In the genomic region with DNA sequence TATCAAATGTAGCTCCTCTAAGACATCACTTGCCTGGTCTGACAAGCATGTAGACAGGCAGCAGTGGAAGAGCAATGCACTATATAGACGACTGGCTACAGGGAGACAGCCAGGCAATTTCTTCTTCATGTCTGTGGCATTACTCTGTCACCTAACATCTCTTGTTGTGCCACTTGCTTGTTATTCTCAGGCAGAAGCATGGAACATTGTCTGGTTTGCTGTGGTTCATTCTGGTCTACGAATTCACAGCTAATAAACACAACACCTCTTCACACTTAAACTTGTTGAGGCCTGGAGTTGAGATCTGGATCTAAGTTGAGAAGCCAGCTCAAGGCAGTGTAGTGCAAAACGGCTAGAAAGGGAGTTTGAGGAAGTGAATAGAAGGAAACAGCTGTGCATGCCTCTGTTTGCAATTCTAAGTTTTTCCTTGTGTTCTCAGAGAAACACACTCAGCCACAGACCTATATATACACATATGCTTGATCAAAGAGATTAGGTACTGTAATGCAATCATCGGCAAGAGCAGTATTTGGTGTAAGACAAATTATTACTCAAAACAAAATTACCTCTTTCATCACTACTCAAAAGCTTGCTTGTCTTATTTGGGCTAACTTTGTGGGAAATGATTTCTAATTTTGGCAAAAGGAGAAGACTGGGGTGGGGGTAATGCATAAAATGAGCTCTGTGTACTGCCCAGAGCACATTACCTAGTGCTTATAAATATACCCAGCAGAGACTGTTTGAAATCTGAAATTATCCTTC, we compare ENCODE assay signal across 8 cellular contexts.
DNase-seq lines count a peak whose midpoint lies in the region; ATAC-seq, FAIRE-seq and TF ChIP-seq lines count a peak whose summit lies in the region.

No MANE protein-coding gene starts in this region.

- H3K27me3 Mint-ChIP-seq in activated T-cell treated with anti-CD3 and anti-CD28 coated beads, Interleukin-2, amount 50 U/mL, for 24 hours: no peaks in the 10 kb centered on the region

- intact Hi-C loops in left cardiac atrium (cut with DNase I): no loop called here
- intact Hi-C loops in HepG2 (cut with micrococcal nuclease; ENCODE audit: unreplicated experiment): no loop called here

- peaks cover 18% of the 10 kb centered on the region for H3K36me3 Mint-ChIP-seq in activated T-cell treated with anti-CD3 and anti-CD28 coated beads, Interleukin-2, amount 50 U/mL, for 24 hours (ENCODE audit: low read depth)

- peaks cover 0 to 3% of the 10 kb centered on the region in 2 donors for H3K36me3 ChIP-seq in gastroesophageal sphincter
- H3K36me3 ChIP-seq in HepG2 (replicated peaks in 1 of 2; ENCODE audit: control insufficient read depth in 1 of 2, insufficient read depth in 2 of 2, low read length in 2 of 2): 0 out of 5 replicates have a peak, but pooled peaks cover 0 to 3% of the 10 kb centered on the region in 2 experiments

- TF ChIP-seq EP300 in gastroesophageal sphincter (IDR thresholded peaks at IDR 0.05) (no peak), HepG2 (IDR thresholded peaks at IDR 0.05; ENCODE audit: low read depth in 2 of 2, low read length in 2 of 2) (no peak), HepG2 (CRISPR knock-in tag; IDR thresholded peaks at IDR 0.05; ENCODE audit: borderline replicate concordance) (no peak)

- no peaks in the 10 kb centered on the region for H3K9me3 ChIP-seq in gastroesophageal sphincter
- H3K9me3 ChIP-seq in HepG2 (ENCODE audit: low read length): no peaks in the 10 kb centered on the region

- no peak for TF ChIP-seq CTCF in gastroesophageal sphincter (IDR thresholded peaks at IDR 0.05)
- TF ChIP-seq CTCF in HepG2 (CRISPR knock-in tag; IDR thresholded peaks at IDR 0.05): no peak

- no peak overlapping the region for H3K9ac ChIP-seq in HepG2 (ENCODE audit: insufficient read depth, low read depth, low read length)

- ATAC-seq in HG03060 (IDR thresholded peaks at IDR 0.05; ENCODE audit: low read depth, unreplicated experiment) (peak; percentile 91), left cardiac atrium (peak; percentile 27 to 53), gastroesophageal sphincter (no peak), HepG2 (no peak)

- peaks cover 0 to 27% (median 12%) of the 10 kb centered on the region in 3 donors for H3K4me1 ChIP-seq in gastroesophageal sphincter
- H3K4me1 ChIP-seq in HepG2 (ENCODE audit: insufficient read depth, low read length): no peaks in the 10 kb centered on the region

- no peak for DNase-seq in activated T-cell treated with anti-CD3 and anti-CD28 coated beads, Interleukin-2, amount 50 U/mL, for 24 hours
- DNase-seq in activated T-cell treated with anti-CD3 and anti-CD28 coated beads, Interleukin-2, amount 50 U/mL, for 48 hours: no peak
- DNase-seq in SK-N-DZ (ENCODE audit: low spot score) (peak; percentile 16), left cardiac atrium (no peak), NCI-H2171 treated with DMSO at 0.1 percent for 48 hours (lab: John Stamatoyannopoulos, UW) (no peak), HepG2 (ENCODE audit: low spot score) (no peak)

- no peak overlapping the region for H3K4me3 Mint-ChIP-seq in activated T-cell treated with anti-CD3 and anti-CD28 coated beads, Interleukin-2, amount 50 U/mL, for 24 hours

- peak overlapping the region; percentile 61 for H3K27ac Mint-ChIP-seq in activated T-cell treated with anti-CD3 and anti-CD28 coated beads, Interleukin-2, amount 50 U/mL, for 24 hours

- 37 to 47% methylated on average over 4 of the region's 4 CpGs for WGBS in gastroesophageal sphincter (ENCODE audit: low coverage in 1 of 2), 2 donors
- WGBS in HepG2 (ENCODE audit: low lambda C conversion rate): 89% methylated on average over 4 of the region's 4 CpGs

- no peak overlapping the region for H3K27ac ChIP-seq in gastroesophageal sphincter
- no peak overlapping the region for H3K27ac ChIP-seq in HepG2 (ENCODE audit: extremely low read length, insufficient read depth, low read length)

- H2AFZ ChIP-seq in HepG2 (ENCODE audit: low read length): no peak overlapping the region

- BruUV-seq in HepG2 (replicated peaks; lab: Mats Ljungman, UMichigan): no TSS peak

- TF ChIP-seq RAD21 in HepG2 (CRISPR knock-in tag; IDR thresholded peaks at IDR 0.05): no peak

- peaks cover 28% of the 10 kb centered on the region for H3K4me1 Mint-ChIP-seq in activated T-cell treated with anti-CD3 and anti-CD28 coated beads, Interleukin-2, amount 50 U/mL, for 24 hours (ENCODE audit: low read depth)

- TF ChIP-seq POLR2A in gastroesophageal sphincter (IDR thresholded peaks at IDR 0.05): no peak
- TF ChIP-seq POLR2A in HepG2 (IDR thresholded peaks at IDR 0.05; ENCODE audit: insufficient read depth in 1 of 2, low read depth in 2 of 2, low read length in 2 of 2): no peak

- CTCF ChIA-PET in HepG2 (lab: Yijun Ruan, JAX; ENCODE audit: low intra/inter-chr PET ratio, low total read pairs): no interaction called here

- no peaks in the 10 kb centered on the region for H4K20me1 ChIP-seq in HepG2 (ENCODE audit: insufficient read depth, low read length)

- in situ Hi-C loops in HepG2 (cut with HindIII; ENCODE audit: extremely low pct_ligation_motif_present, low pct_unique_long_range_greater_than_20kb): no loop called here

- FAIRE-seq in HepG2 (lab: Jason Lieb, UNC): no peak

- no peaks in the 10 kb centered on the region for H3K27me3 ChIP-seq in gastroesophageal sphincter
- H3K27me3 ChIP-seq in HepG2 (ENCODE audit: control insufficient read depth in 1 of 2, insufficient read depth in 2 of 2, low read length in 2 of 2): no peaks in the 10 kb centered on the region

- no peaks in the 10 kb centered on the region for H3K9me3 Mint-ChIP-seq in activated T-cell treated with anti-CD3 and anti-CD28 coated beads, Interleukin-2, amount 50 U/mL, for 24 hours

- POLR2A ChIA-PET in HepG2 (lab: Yijun Ruan, JAX): no interaction called here

- no peak overlapping the region for H3K4me2 ChIP-seq in HepG2 (ENCODE audit: low read depth, low read length)

- H3K4me3 ChIP-seq in gastroesophageal sphincter (no peak overlapping the region), HepG2 (replicated peaks in 1 of 3; ENCODE audit: insufficient read depth in 1 of 3, low read depth in 2 of 3, low read length in 3 of 3) (no peak overlapping the region)

- H3K79me2 ChIP-seq in HepG2 (ENCODE audit: insufficient read depth, low read length): no peaks in the 10 kb centered on the region

TF ChIP-seq in HepG2, 621 proteins besides CTCF, POLR2A, EP300 and RAD21:
- TF ChIP-seq RXRA (CRISPR knock-in tag; IDR thresholded peaks at IDR 0.05) (no peak), MED8 (CRISPR knock-in tag; IDR thresholded peaks at IDR 0.05; ENCODE audit: insufficient replicate concordance) (no peak), DR1 (CRISPR knock-in tag; IDR thresholded peaks at IDR 0.05) (no peak)
- TF ChIP-seq, protein P1, sequence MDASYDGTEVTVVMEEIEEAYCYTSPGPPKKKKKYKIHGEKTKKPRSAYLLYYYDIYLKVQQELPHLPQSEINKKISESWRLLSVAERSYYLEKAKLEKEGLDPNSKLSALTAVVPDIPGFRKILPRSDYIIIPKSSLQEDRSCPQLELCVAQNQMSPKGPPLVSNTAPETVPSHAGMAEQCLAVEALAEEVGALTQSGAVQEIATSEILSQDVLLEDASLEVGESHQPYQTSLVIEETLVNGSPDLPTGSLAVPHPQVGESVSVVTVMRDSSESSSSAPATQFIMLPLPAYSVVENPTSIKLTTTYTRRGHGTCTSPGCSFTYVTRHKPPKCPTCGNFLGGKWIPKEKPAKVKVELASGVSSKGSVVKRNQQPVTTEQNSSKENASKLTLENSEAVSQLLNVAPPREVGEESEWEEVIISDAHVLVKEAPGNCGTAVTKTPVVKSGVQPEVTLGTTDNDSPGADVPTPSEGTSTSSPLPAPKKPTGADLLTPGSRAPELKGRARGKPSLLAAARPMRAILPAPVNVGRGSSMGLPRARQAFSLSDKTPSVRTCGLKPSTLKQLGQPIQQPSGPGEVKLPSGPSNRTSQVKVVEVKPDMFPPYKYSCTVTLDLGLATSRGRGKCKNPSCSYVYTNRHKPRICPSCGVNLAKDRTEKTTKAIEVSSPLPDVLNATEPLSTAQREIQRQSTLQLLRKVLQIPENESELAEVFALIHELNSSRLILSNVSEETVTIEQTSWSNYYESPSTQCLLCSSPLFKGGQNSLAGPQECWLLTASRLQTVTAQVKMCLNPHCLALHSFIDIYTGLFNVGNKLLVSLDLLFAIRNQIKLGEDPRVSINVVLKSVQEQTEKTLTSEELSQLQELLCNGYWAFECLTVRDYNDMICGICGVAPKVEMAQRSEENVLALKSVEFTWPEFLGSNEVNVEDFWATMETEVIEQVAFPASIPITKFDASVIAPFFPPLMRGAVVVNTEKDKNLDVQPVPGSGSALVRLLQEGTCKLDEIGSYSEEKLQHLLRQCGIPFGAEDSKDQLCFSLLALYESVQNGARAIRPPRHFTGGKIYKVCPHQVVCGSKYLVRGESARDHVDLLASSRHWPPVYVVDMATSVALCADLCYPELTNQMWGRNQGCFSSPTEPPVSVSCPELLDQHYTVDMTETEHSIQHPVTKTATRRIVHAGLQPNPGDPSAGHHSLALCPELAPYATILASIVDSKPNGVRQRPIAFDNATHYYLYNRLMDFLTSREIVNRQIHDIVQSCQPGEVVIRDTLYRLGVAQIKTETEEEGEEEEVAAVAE (CRISPR knock-in tag; IDR thresholded peaks at IDR 0.05; ENCODE audit: borderline replicate concordance): no peak

Comparison
In these comparisons a context has a peak if more than half of its experiments do, and no peak if none do; other contexts are left out.
1. ATAC-seq: peak in HG03060 (single experiment) and left cardiac atrium (2 of 2); none in gastroesophageal sphincter (single experiment) and HepG2 (single experiment).